27 cellular contexts compared by ENCODE assay signal in genomic region chr4:38957239-38957815, GRCh38.
DNase-seq lines count a peak whose midpoint lies in the region; ATAC-seq and TF ChIP-seq lines count a peak whose summit lies in the region.
"Had no signal": no experiment of that assay in that cellular context is flagged by ENCODE, and none has a peak within 500 bp of the region (broad histone marks: within the 10 kb centered on the region; RNA-seq: fewer than 3 reads in every experiment).

No MANE protein-coding gene starts in this region.

- H3K36me3 ChIP-seq in left ventricle myocardium inferior (no peaks in the 10 kb centered on the region), OCI-LY3 (replicated peaks; ENCODE audit: low read depth, low read length) (no peaks in the 10 kb centered on the region), adipocyte (ENCODE audit: control insufficient read depth, insufficient read depth, low read length, severe bottlenecking) (no peaks in the 10 kb centered on the region)
- H3K36me3 ChIP-seq: ascending aorta, neutrophil, tibial artery had no signal

- H3K9ac ChIP-seq in OCI-LY3 (ENCODE audit: low read length) (no peak overlapping the region), adipocyte (ENCODE audit: low read length) (no peak overlapping the region)
- H3K9ac ChIP-seq: GM23248, SK-N-SH had no signal

- intact Hi-C loops in left ventricle myocardium inferior (cut with micrococcal nuclease), result no loop called here
- intact Hi-C loops in left cardiac atrium (cut with DNase I), result no loop called here
- intact Hi-C loops in sciatic nerve (cut with DNase I), result loop anchor here (2.0 kb wide), 1 partner anchor 19 kb away; no protein-coding TSS in a partner anchor

- H3K27me3 ChIP-seq in left ventricle myocardium inferior (ENCODE audit: low read depth), result peaks cover 5% of the 10 kb centered on the region
- H3K27me3 ChIP-seq in OCI-LY3 (ENCODE audit: low read depth, low read length), result no peaks in the 10 kb centered on the region
- H3K27me3 ChIP-seq in adipocyte (replicated peaks; ENCODE audit: control insufficient read depth, insufficient read depth, low read length), result no peaks in the 10 kb centered on the region
- H3K27me3 ChIP-seq: ascending aorta, neutrophil had no signal

- no peaks in the 10 kb centered on the region for H4K20me1 ChIP-seq in OCI-LY3 (ENCODE audit: insufficient read depth, low read length)

- H2AFZ ChIP-seq in OCI-LY3 (ENCODE audit: low read depth, low read length), result peak overlapping the region; percentile 70; the same call in 1 of the 2 replicates
- H2AFZ ChIP-seq: GM23248 had no signal

- H3K4me3 ChIP-seq in left ventricle myocardium inferior (no peak overlapping the region), OCI-LY3 (ENCODE audit: low read length) (no peak overlapping the region), adipocyte (ENCODE audit: low read length) (no peak overlapping the region)
- H3K4me3 ChIP-seq: ascending aorta, GM23248, tibial artery had no signal

- H3K4me2 ChIP-seq in OCI-LY3 (ENCODE audit: low read length), result 0 out of 2 replicates have a peak overlapping the region, but pooled peaks have one; percentile 12
- H3K4me2 ChIP-seq: SK-N-SH had no signal

- DNase-seq in left ventricle myocardium inferior (no peak), left cardiac atrium (no peak), adipocyte (ENCODE audit: low read depth) (peak; percentile 49), sciatic nerve (ENCODE audit: low spot score) (no peak), SIG-M5 (lab: John Stamatoyannopoulos, UW) (no peak)
- DNase-seq: activated CD8-positive, alpha-beta T cell treated with anti-CD3 and anti-CD28 coated beads for 36 hours; activated naive CD4-positive, alpha-beta T cell treated with anti-CD3 and anti-CD28 coated beads, Interleukin-2, amount 10 ng/mL, durations not matched to agents 7 days and 5 days; caudate nucleus; GM23248; hippocampal formation; MV-4-11; NCI-H1436 treated with DMSO at 0.1 percent for 48 hours; NCI-H2107; NCI-H446 treated with DMSO at 0.1 percent for 48 hours; NCI-H82; RPMI8226; SK-N-SH; stimulated activated naive CD8-positive, alpha-beta T cell treated with anti-CD3 and anti-CD28 coated beads, Interleukin-15, amount 100 ng/mL, for 72 hours; tibial artery had no signal

- ATAC-seq in left cardiac atrium (no peak), sciatic nerve (peak; percentile 73), GM19455 (IDR thresholded peaks at IDR 0.05; ENCODE audit: unreplicated experiment) (no peak), HG02852 (IDR thresholded peaks at IDR 0.05; ENCODE audit: unreplicated experiment) (no peak)
- ATAC-seq: left lobe of liver; stimulated activated naive CD8-positive, alpha-beta T cell treated with anti-CD3 and anti-CD28 coated beads, Interleukin-15, amount 100 ng/mL, for 72 hours had no signal

- no peaks in the 10 kb centered on the region for H3K79me2 ChIP-seq in OCI-LY3 (ENCODE audit: low read length)

- TF ChIP-seq CTCF in left ventricle myocardium inferior (IDR thresholded peaks at IDR 0.05; ENCODE audit: borderline replicate concordance) (no peak), OCI-LY3 (IDR thresholded peaks at IDR 0.05; ENCODE audit: low read depth, low read length) (no peak)

- H3K9me3 ChIP-seq in left ventricle myocardium inferior (replicated peaks) (no peaks in the 10 kb centered on the region), OCI-LY3 (ENCODE audit: insufficient read depth, low read length) (no peaks in the 10 kb centered on the region), adipocyte (ENCODE audit: control insufficient read depth, low read length) (no peaks in the 10 kb centered on the region)
- H3K9me3 ChIP-seq: ascending aorta, neutrophil, SK-N-SH, tibial artery had no signal

- H3K27ac ChIP-seq in left ventricle myocardium inferior (replicated peaks), result peak overlapping the region; percentile 7
- no peak overlapping the region for H3K27ac ChIP-seq in OCI-LY3 (ENCODE audit: low read length)
- H3K27ac ChIP-seq: ascending aorta, C4-2B, GM23248, neutrophil, tibial artery, VCaP had no signal

- no peaks in the 10 kb centered on the region for H3K4me1 ChIP-seq in left ventricle myocardium inferior
- H3K4me1 ChIP-seq in OCI-LY3 (ENCODE audit: low read length), result peaks cover 15% of the 10 kb centered on the region
- H3K4me1 ChIP-seq in adipocyte (ENCODE audit: control insufficient read depth, insufficient read depth, low read length), result peaks cover 7% of the 10 kb centered on the region
- H3K4me1 ChIP-seq: ascending aorta, tibial artery had no signal
